28 cellular contexts compared by ENCODE assay signal in the genomic region with DNA sequence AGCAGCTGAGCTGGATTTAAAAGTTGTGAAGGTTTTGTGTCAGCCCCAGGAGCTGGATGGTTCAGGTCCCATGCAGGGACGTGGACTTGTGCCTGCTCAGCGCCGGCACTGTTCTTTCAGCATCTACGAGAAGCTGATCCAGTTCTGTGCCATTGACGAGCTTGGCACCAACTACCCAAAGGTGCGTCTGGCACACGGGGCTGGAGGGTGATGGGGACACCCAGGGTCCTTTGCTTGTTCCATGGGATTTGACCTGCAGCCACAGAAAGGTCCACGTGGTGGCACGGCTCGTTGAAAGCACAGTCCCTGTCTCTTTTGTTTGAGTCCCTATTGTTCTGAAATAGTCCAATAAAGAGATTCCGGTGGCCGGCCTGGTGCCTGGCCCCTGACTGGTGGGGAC.
"Had no signal": no experiment of that assay in that cellular context is flagged by ENCODE, and none has a peak within 500 bp of the region (broad histone marks: within the 10 kb centered on the region; RNA-seq: fewer than 3 reads in every experiment).

No MANE protein-coding gene starts in this region.

- DNase-seq: activated CD4-positive, alpha-beta T cell treated with anti-CD3 and anti-CD28 coated beads for 4 hours; activated CD4-positive, alpha-beta T cell treated with anti-CD3 and anti-CD28 coated beads, Interleukin-2, amount 50 U/mL, for 4 hours; activated CD4-positive, CD25-positive, alpha-beta regulatory T cell; activated effector memory CD4-positive, alpha-beta T cell treated with Interleukin-2 at 50 U/mL for 16 hours; activated naive CD4-positive, alpha-beta T cell treated with Interleukin-2 at 50 U/mL for 16 hours; activated naive CD8-positive, alpha-beta T cell treated with anti-CD3 and anti-CD28 coated beads for 36 hours; adrenal gland; aorta; body of pancreas; endodermal cell; esophagus squamous epithelium; foreskin melanocyte; left cardiac atrium; midbrain; naive thymus-derived CD8-positive, alpha-beta T cell; nucleus accumbens; pancreas; retina; sigmoid colon; small intestine; stimulated activated CD4-positive, alpha-beta T cell treated with anti-CD3 and anti-CD28 coated beads, Interleukin-4, amount 100 ng/mL, for 24 hours; T-cell had no signal

- H3K9me3 ChIP-seq: adrenal gland, body of pancreas, esophagus squamous epithelium, pancreas, prostate gland, sigmoid colon, upper lobe of left lung, vagina had no signal

- H3K27ac ChIP-seq: adrenal gland, body of pancreas, cardiac muscle cell, pancreas, vagina had no signal

- H3K27me3 ChIP-seq: adrenal gland, body of pancreas, cardiac muscle cell, esophagus squamous epithelium, pancreas, sigmoid colon, upper lobe of left lung, vagina had no signal

- ATAC-seq: body of pancreas; left cardiac atrium; naive thymus-derived CD8-positive, alpha-beta T cell; pancreas; stimulated activated effector memory CD8-positive, alpha-beta T cell treated with anti-CD3 and anti-CD28 coated beads, Interleukin-12 subunit alpha, Interleukin-12 subunit beta, amount 100 ng/mL, for 72 hours; T-cell had no signal

- H3K4me3 ChIP-seq: adrenal gland, body of pancreas, cardiac muscle cell, esophagus squamous epithelium, pancreas, prostate gland, sigmoid colon, upper lobe of left lung, vagina had no signal

- FAIRE-seq: islet of Langerhans, pancreas, small intestine had no signal

- H3K4me1 ChIP-seq: adrenal gland had no signal
